Comparison of ENCODE assay signal across 15 cellular contexts in genomic region chr12:16610743-16611142, GRCh38. TPM values are rescaled to one million over a fixed set of nuclear protein-coding genes. Genes with fewer than 3 reads are reported as not detected.
A peak's percentile ranks its signal among the peaks of the same experiment; 100 is the strongest.
DNase-seq lines count a peak whose midpoint lies in the region; ATAC-seq and TF ChIP-seq lines count a peak whose summit lies in the region.
"Had no signal": no experiment of that assay in that cellular context is flagged by ENCODE, and none has a peak within 500 bp of the region (broad histone marks: within the 10 kb centered on the region; RNA-seq: fewer than 3 reads in every experiment).

No MANE protein-coding gene starts in this region.

- H3K4me3 Mint-ChIP-seq in WTC11: peak overlapping the region; percentile 95
- H3K4me3 Mint-ChIP-seq: activated T-cell treated with anti-CD3 and anti-CD28 coated beads, Interleukin-2, amount 50 U/mL, for 24 hours; dendritic cell treated with granulocyte-macrophage colony-stimulating factor and Interleukin-4, amounts not matched to agents 40 ng/mL and 50 ng/mL, for 4 days; T-cell had no signal

- DNase-seq in left ventricle myocardium inferior (no peak), Right ventricle myocardium superior (no peak), WTC11 (ENCODE audit: low spot score) (no peak), prostate gland (ENCODE audit: low spot score) (no peak), NOMO-1 treated with DMSO at 0.1 percent for 48 hours (lab: John Stamatoyannopoulos, UW; ENCODE audit: unreplicated experiment) (no peak), SHP77 treated with DMSO at 0.1 percent for 48 hours (lab: John Stamatoyannopoulos, UW) (no peak), HEK293T (ENCODE audit: extremely low spot score) (no peak)
- DNase-seq: activated CD4-positive, CD25-positive, alpha-beta regulatory T cell treated with anti-CD3 and anti-CD28 coated beads, Interleukin-2, amount 50 U/mL, for 72 hours; activated T-cell treated with anti-CD3 and anti-CD28 coated beads, Interleukin-2, amount 50 U/mL, for 24 hours; KG1; Peyer's patch; substantia nigra; T-cell had no signal

- H3K27me3 Mint-ChIP-seq in WTC11 (ENCODE audit: low read depth): peaks cover 24% of the 10 kb centered on the region

- TF ChIP-seq CTCF in left ventricle myocardium inferior (IDR thresholded peaks at IDR 0.05; ENCODE audit: borderline replicate concordance) (no peak), WTC11 (IDR thresholded peaks at IDR 0.05) (no peak), prostate gland (IDR thresholded peaks at IDR 0.05) (no peak)

- H3K27me3 ChIP-seq in left ventricle myocardium inferior (ENCODE audit: low read depth) (peaks cover 72% of the 10 kb centered on the region), muscle layer of colon (ENCODE audit: control insufficient read depth in 1 of 2, insufficient read depth in 2 of 2, low read length in 2 of 2) (no peaks in the 10 kb centered on the region), prostate gland (replicated peaks; ENCODE audit: insufficient read depth) (no peaks in the 10 kb centered on the region)

- ATAC-seq in Right ventricle myocardium superior (ENCODE audit: poor library complexity): no peak
- ATAC-seq in WTC11: peak; percentile 10
- ATAC-seq: T-cell had no signal

- CTCF ChIA-PET in WTC11 (lab: Charles Lee): interaction anchor here (0.8 to 1.5 kb wide), 6 partner anchors 9 to 534 kb away, joined by 3 to 6 read pairs (median 3); no protein-coding TSS in a partner anchor
- CTCF ChIA-PET in HEK293T (lab: Yijun Ruan, JAX): no interaction called here

- H3K9me3 ChIP-seq in left ventricle myocardium inferior (replicated peaks): no peaks in the 10 kb centered on the region
- H3K9me3 ChIP-seq in muscle layer of colon (ENCODE audit: low read length): no peaks in the 10 kb centered on the region
- H3K9me3 ChIP-seq in prostate gland: no peaks in the 10 kb centered on the region
- H3K9me3 ChIP-seq: Peyer's patch had no signal

- H3K9me3 Mint-ChIP-seq in WTC11: no peaks in the 10 kb centered on the region
- H3K9me3 Mint-ChIP-seq: activated T-cell treated with anti-CD3 and anti-CD28 coated beads, Interleukin-2, amount 50 U/mL, for 24 hours; dendritic cell treated with granulocyte-macrophage colony-stimulating factor and Interleukin-4, amounts not matched to agents 40 ng/mL and 50 ng/mL, for 4 days had no signal

- H3K9ac ChIP-seq in muscle layer of colon (ENCODE audit: low read length): no peak overlapping the region

- H3K27ac ChIP-seq in left ventricle myocardium inferior (replicated peaks) (peak overlapping the region; percentile 76), muscle layer of colon (ENCODE audit: low read depth, low read length) (peak overlapping the region; percentile 54), prostate gland (peak overlapping the region in 1 of 2 donors; percentile 13)

- TF ChIP-seq POLR2A in prostate gland (IDR thresholded peaks at IDR 0.05): no peak

- peak overlapping the region; percentile 46 for H3K4me3 ChIP-seq in left ventricle myocardium inferior
- H3K4me3 ChIP-seq in muscle layer of colon (ENCODE audit: low read depth in 1 of 2, low read length in 2 of 2): peak overlapping the region; percentile 10 to 81
- no peak overlapping the region for H3K4me3 ChIP-seq in prostate gland
- H3K4me3 ChIP-seq: Peyer's patch had no signal

- H3K36me3 Mint-ChIP-seq in WTC11: no peaks in the 10 kb centered on the region
- H3K36me3 Mint-ChIP-seq: T-cell had no signal

- H3K36me3 ChIP-seq in left ventricle myocardium inferior (no peaks in the 10 kb centered on the region), muscle layer of colon (ENCODE audit: insufficient read depth, low read length) (no peaks in the 10 kb centered on the region), prostate gland (no peaks in the 10 kb centered on the region)
- H3K36me3 ChIP-seq: Peyer's patch had no signal

- H3K27ac Mint-ChIP-seq in WTC11: peak overlapping the region; percentile 78; the same call in 1 of the 2 replicates
- H3K27ac Mint-ChIP-seq: activated T-cell treated with anti-CD3 and anti-CD28 coated beads, Interleukin-2, amount 50 U/mL, for 24 hours; dendritic cell treated with granulocyte-macrophage colony-stimulating factor and Interleukin-4, amounts not matched to agents 40 ng/mL and 50 ng/mL, for 4 days; T-cell had no signal

- H3K4me1 Mint-ChIP-seq in WTC11: peaks cover 70% of the 10 kb centered on the region

- POLR2A ChIA-PET in WTC11 (lab: Charles Lee): interaction anchor here (0.7 kb wide), 1 partner anchor 154 kb away, joined by 3 read pairs; no protein-coding TSS in a partner anchor
- POLR2A ChIA-PET in HEK293T (lab: Yijun Ruan, JAX): no interaction called here

- WGBS in prostate gland: 29% methylated on average over 1 of the region's 1 CpG

- intact Hi-C loops in left ventricle myocardium inferior (cut with micrococcal nuclease) (no loop called here), Right ventricle myocardium superior (cut with DNase I) (no loop called here), prostate gland (cut with DNase I) (no loop called here)

- H3K4me1 ChIP-seq in left ventricle myocardium inferior (peaks cover 17% of the 10 kb centered on the region), muscle layer of colon (ENCODE audit: insufficient read depth, low read length) (peaks cover 19% of the 10 kb centered on the region), prostate gland (replicated peaks) (no peaks in the 10 kb centered on the region)
- H3K4me1 ChIP-seq: Peyer's patch had no signal

TF ChIP-seq in WTC11, 78 proteins besides CTCF, POLR2A, EP300 and RAD21:
- TF ChIP-seq SOX15 (CRISPR knock-in tag; IDR thresholded peaks at IDR 0.05) (no peak), ETV6 (CRISPR knock-in tag; IDR thresholded peaks at IDR 0.05) (0 out of 2 replicates have a peak, but pooled peaks have one; percentile 31), ZBTB43 (CRISPR knock-in tag; IDR thresholded peaks at IDR 0.05) (0 out of 2 replicates have a peak, but pooled peaks have one; percentile 36), CBFB (CRISPR knock-in tag; IDR thresholded peaks at IDR 0.05; ENCODE audit: low read depth) (0 out of 2 replicates have a peak, but pooled peaks have one; percentile 25), GTF2I (CRISPR knock-in tag; conservative IDR thresholded peaks at IDR 0.05) (no peak)

TF ChIP-seq in HEK293T, 16 proteins besides CTCF, POLR2A, EP300 and RAD21:
- TF ChIP-seq ARNT (IDR thresholded peaks at IDR 0.05) (no peak), PKNOX1 (IDR thresholded peaks at IDR 0.05) (no peak), HDGF (IDR thresholded peaks at IDR 0.05; ENCODE audit: borderline replicate concordance) (no peak), ELF4 (IDR thresholded peaks at IDR 0.05) (no peak), TARDBP (IDR thresholded peaks at IDR 0.05) (no peak), FOXM1 (IDR thresholded peaks at IDR 0.05; ENCODE audit: borderline replicate concordance) (no peak), ZNF384 (IDR thresholded peaks at IDR 0.05) (no peak), BHLHE40 (IDR thresholded peaks at IDR 0.05; ENCODE audit: borderline replicate concordance) (no peak)

RNA-seq across cellular contexts. Expression of gene LMO3, which starts 4.8 kb away (rescaled TPM):
- total RNA-seq in left ventricle myocardium inferior: 1.5 TPM
- 2.3 TPM for total RNA-seq in Right ventricle myocardium superior
- total RNA-seq in WTC11 (2021): 22.2 to 29.8 TPM (median 23.3 TPM) in 3 replicates
- total RNA-seq in prostate gland: 1 to 10 TPM; 3.7 to 9.6 TPM

Comparison
In these comparisons a context has a peak if more than half of its experiments do, and no peak if none do; other contexts are left out.
1. H3K4me3 ChIP-seq: peak in left ventricle myocardium inferior (single experiment) and muscle layer of colon (2 of 2); none in prostate gland (0 of 2).